ENCODE assay signal across 27 cellular contexts in genomic region chr5:178587793-178588611, GRCh38. TPM values are rescaled to one million over a fixed set of nuclear protein-coding genes. Genes with fewer than 3 reads are reported as not detected.
DNase-seq lines count a peak whose midpoint lies in the region; TF ChIP-seq lines count a peak whose summit lies in the region.
"Had no signal": no experiment of that assay in that cellular context is flagged by ENCODE, and none has a peak within 500 bp of the region (broad histone marks: within the 10 kb centered on the region; RNA-seq: fewer than 3 reads in every experiment).

No MANE protein-coding gene starts in this region.

- intact Hi-C loops in adrenal gland (cut with DNase I): no loop called here

- H3K4me1 ChIP-seq in iPS-18a (ENCODE audit: control insufficient read depth, low read depth, low read length): peaks cover 15% of the 10 kb centered on the region
- H3K4me1 ChIP-seq in adrenal gland (replicated peaks in 1 of 2): peaks cover 0 to 12% of the 10 kb centered on the region in 2 donors
- H3K4me1 ChIP-seq: HAP-1 had no signal

- no peak for TF ChIP-seq CTCF in adrenal gland (IDR thresholded peaks at IDR 0.05)

- H3K9me3 ChIP-seq in MG63 (no peaks in the 10 kb centered on the region), iPS-18a (ENCODE audit: control insufficient read depth, low read depth, low read length) (no peaks in the 10 kb centered on the region), adrenal gland (replicated peaks in 1 of 3) (no peaks in the 10 kb centered on the region)
- H3K9me3 ChIP-seq: esophagus squamous epithelium, HAP-1, left lung, tibial nerve had no signal

- DNase-seq in NCI-H1417 (lab: John Stamatoyannopoulos, UW) (peak in 2 of 3 experiments; percentile 5 to 39), NCI-H1417 treated with DMSO at 0.1 percent for 48 hours (lab: John Stamatoyannopoulos, UW) (no peak), MG63 (peak; percentile 70), retina (peak; percentile 54), adrenal gland (no peak), kidney glomerular epithelial cell (lab: John Stamatoyannopoulos, UW) (no peak), AG08395 (ENCODE audit: low spot score) (no peak)
- DNase-seq: 8988T; activated CD4-positive, alpha-beta T cell treated with anti-CD3 and anti-CD28 coated beads, Interleukin-2, amount 10 ng/mL, durations not matched to agents 7 days and 5 days; activated CD8-positive, alpha-beta memory T cell treated with anti-CD3 and anti-CD28 coated beads, Interleukin-2, amount 50 U/mL, for 48 hours; activated gamma-delta T cell treated with Interleukin-2 at 50 U/mL for 16 hours; anterior cingulate cortex; cerebellar nuclear complex; effector CD8-positive, alpha-beta T cell; esophagus squamous epithelium; GF-D8; left lung; MM.1S; NCI-H1930; NCI-H345; stimulated activated CD4-positive, alpha-beta T cell treated with anti-CD3 and anti-CD28 coated beads, Interleukin-2, amount 100 ng/mL, for 24 hours; stimulated activated naive CD8-positive, alpha-beta T cell treated with anti-CD3 and anti-CD28 coated beads, Interleukin-15, Interleukin-2, amounts not matched to agents 100 U/mL and 50 U/mL, for 24 hours had no signal

- H3K36me3 ChIP-seq in MG63: peaks cover 54% of the 10 kb centered on the region
- H3K36me3 ChIP-seq in iPS-18a (ENCODE audit: control insufficient read depth, low read depth, low read length): no peaks in the 10 kb centered on the region
- no peaks in the 10 kb centered on the region for H3K36me3 ChIP-seq in adrenal gland (replicated peaks in 1 of 2)
- H3K36me3 ChIP-seq: BLaER1, esophagus squamous epithelium, HAP-1, left lung, tibial nerve had no signal

- H3K27me3 ChIP-seq in MG63 (no peaks in the 10 kb centered on the region), iPS-18a (ENCODE audit: control insufficient read depth, insufficient read depth, low read length) (peaks cover 37% of the 10 kb centered on the region), adrenal gland (peaks cover 7% of the 10 kb centered on the region)

- H3K27ac ChIP-seq in iPS-18a (ENCODE audit: low read length) (no peak overlapping the region), adrenal gland (no peak overlapping the region)
- H3K27ac ChIP-seq: BLaER1, esophagus squamous epithelium, left lung had no signal

- no peak overlapping the region for H3K9ac ChIP-seq in iPS-18a (ENCODE audit: low read length)
- H3K9ac ChIP-seq: BLaER1 had no signal

- H3K4me3 ChIP-seq in MG63 (peak overlapping the region; percentile 76), iPS-18a (ENCODE audit: low read length) (peak overlapping the region; percentile 62), adrenal gland (no peak overlapping the region)
- H3K4me3 ChIP-seq: BLaER1, esophagus squamous epithelium, HAP-1, left lung, tibial nerve had no signal

- TF ChIP-seq POLR2A in adrenal gland (IDR thresholded peaks at IDR 0.05): no peak

- 71 to 83% (median 78%) methylated on average over 10 to 13 of the region's 13 CpGs for WGBS in adrenal gland, 4 donors

RNA-seq across cellular contexts. Expression of gene COL23A1, which starts 2.2 kb away (rescaled TPM):
- 89.5 and 107 TPM in 2 replicates for total RNA-seq in MG63 (2014; rRNA removed; shearing (Covaris generic); ENCODE audit: low replicate concordance)
- total RNA-seq in adrenal gland: 1 to 10 TPM in 3 of 8 donors, under 1 TPM in 5; 0.36 to 1.4 (median 0.88) TPM
- 1 to 10 TPM in 2 of 3 donors, under 1 TPM in 1; 0.09 to 4.4 (median 2.4) TPM for polyA plus RNA-seq in adrenal gland
- total RNA-seq: glomerular endothelial cell had no signal

RNA-seq across cellular contexts. Expression of gene CLK4, which starts 38.8 kb away (rescaled TPM):
- 10.0 and 34.1 TPM in 2 replicates for total RNA-seq in MG63 (2014; rRNA removed; shearing (Covaris generic); ENCODE audit: low replicate concordance)
- 10 to 100 TPM in 7 of 8 donors, 1 to 10 TPM in 1; 7.3 to 44.6 (median 24.5) TPM for total RNA-seq in adrenal gland
- polyA plus RNA-seq in adrenal gland: 10 to 100 TPM; 15.1 to 57.0 (median 33.5) TPM

Comparison
In these comparisons a context has a peak if more than half of its experiments do, and no peak if none do; other contexts are left out.
1. DNase-seq: peak in NCI-H1417 (2 of 3), MG63 (single experiment) and retina (single experiment); none in NCI-H1417 treated with DMSO at 0.1 percent for 48 hours (single experiment), adrenal gland (0 of 7), kidney glomerular epithelial cell (single experiment) and AG08395 (single experiment).
2. H3K4me3 ChIP-seq: peak in MG63 (single experiment) and iPS-18a (single experiment); none in adrenal gland (0 of 4).
3. RNA of gene COL23A1, which starts 2.2 kb away (total RNA-seq): 89.5 to 107 TPM in MG63; 0.36 to 1.4 TPM in adrenal gland; every median in the first group is over 10 times any median in the second.